Comparison of ENCODE assay signal across 18 cellular contexts in genomic region chr9:68610016-68610415, GRCh38.
A peak's percentile ranks its signal among the peaks of the same experiment; 100 is the strongest.
DNase-seq lines count a peak whose midpoint lies in the region; ATAC-seq, FAIRE-seq and TF ChIP-seq lines count a peak whose summit lies in the region.
"Had no signal": no experiment of that assay in that cellular context is flagged by ENCODE, and none has a peak within 500 bp of the region (broad histone marks: within the 10 kb centered on the region; RNA-seq: fewer than 3 reads in every experiment).

No MANE protein-coding gene starts in this region.

- no peaks in the 10 kb centered on the region for H3K36me3 ChIP-seq in Peyer's patch
- no peaks in the 10 kb centered on the region for H3K36me3 ChIP-seq in small intestine (ENCODE audit: control insufficient read depth in 2 of 2, insufficient read depth in 2 of 2, low read length in 2 of 2)
- H3K36me3 ChIP-seq: BLaER1 had no signal

- H3K4me3 ChIP-seq in Peyer's patch: no peak overlapping the region
- no peak overlapping the region for H3K4me3 ChIP-seq in small intestine (ENCODE audit: low read depth in 1 of 2, low read length in 2 of 2)
- H3K4me3 ChIP-seq: BLaER1 had no signal

- DNase-seq in NCI-H69 (lab: John Stamatoyannopoulos, UW) (peak; percentile 12), Peyer's patch (peak in 2 of 3 donors; percentile 53 to 56), left lobe of liver (ENCODE audit: low spot score) (no peak), small intestine (peak; percentile 95), NCI-H2029 (lab: John Stamatoyannopoulos, UW) (no peak)
- no peak for DNase-seq in effector CD4-positive, alpha-beta T cell
- DNase-seq: 8988T; CD4-positive, alpha-beta memory T cell; DMS153; DMS79; GDM1; H9 had no signal

- peak; percentile 57 for ATAC-seq in left lobe of liver
- ATAC-seq in GM18505 (IDR thresholded peaks at IDR 0.05; ENCODE audit: unreplicated experiment): no peak
- no peak for ATAC-seq in HG02623 (IDR thresholded peaks at IDR 0.05; ENCODE audit: unreplicated experiment)

- no peak for FAIRE-seq in small intestine (lab: Jason Lieb, UNC)
- FAIRE-seq: GM12892, GM19239, H1 had no signal

- TF ChIP-seq POLR2A in Peyer's patch (IDR thresholded peaks at IDR 0.05) (no peak), GM18505 (IDR thresholded peaks at IDR 0.05; ENCODE audit: borderline replicate concordance, extremely low read depth, insufficient read depth, insufficient read length) (no peak)

- H3K9me3 ChIP-seq in Peyer's patch (no peaks in the 10 kb centered on the region), small intestine (ENCODE audit: control insufficient read depth, low read depth) (no peaks in the 10 kb centered on the region)

- H3K27ac ChIP-seq in Peyer's patch (no peak overlapping the region), small intestine (ENCODE audit: low read depth in 1 of 2, low read length in 1 of 2) (no peak overlapping the region)
- H3K27ac ChIP-seq: BLaER1 had no signal

- no peaks in the 10 kb centered on the region for H3K4me1 ChIP-seq in Peyer's patch
- no peaks in the 10 kb centered on the region for H3K4me1 ChIP-seq in small intestine (ENCODE audit: control insufficient read depth in 2 of 2, insufficient read depth in 1 of 2, low read depth in 1 of 2, low read length in 1 of 2)
- H3K4me1 ChIP-seq: BLaER1 had no signal

- no peak for TF ChIP-seq CTCF in Peyer's patch (IDR thresholded peaks at IDR 0.05)

- WGBS in small intestine, 3 donors: 18 to 66% (median 33%) methylated on average over 6 of the region's 6 CpGs

- H3K27me3 ChIP-seq in Peyer's patch (no peaks in the 10 kb centered on the region), small intestine (ENCODE audit: control insufficient read depth in 2 of 2, insufficient read depth in 2 of 2, low read length in 2 of 2) (no peaks in the 10 kb centered on the region)

Comparison
In these comparisons a context has a peak if more than half of its experiments do, and no peak if none do; other contexts are left out.
1. DNase-seq: peak in NCI-H69 (single experiment), Peyer's patch (2 of 3) and small intestine (single experiment); none in left lobe of liver (single experiment), NCI-H2029 (single experiment) and effector CD4-positive, alpha-beta T cell (single experiment).